ENCODE assay signal across 1 cellular context in genomic region chr3:131688370-131688769, GRCh38.
TF ChIP-seq lines count a peak whose summit lies in the region.

No MANE protein-coding gene starts in this region.

TF ChIP-seq in H1, 55 proteins besides CTCF, POLR2A, EP300 and RAD21:
- TF ChIP-seq SIN3A (conservative IDR thresholded peaks at IDR 0.05 in 1 of 2, IDR thresholded peaks at IDR 0.05 in 1 of 2; ENCODE audit: low read depth in 1 of 2, low read length in 2 of 2) (no peak), BRCA1 (IDR thresholded peaks at IDR 0.05; ENCODE audit: low read depth, low read length) (no peak), FOSL1 (IDR thresholded peaks at IDR 0.05; ENCODE audit: insufficient read depth, low read depth, low read length) (no peak), POLR2AphosphoS5 (IDR thresholded peaks at IDR 0.05; ENCODE audit: low read depth, low read length) (no peak), TCF12 (IDR thresholded peaks at IDR 0.05; ENCODE audit: low read depth, low read length) (no peak)
